In the genomic region with DNA sequence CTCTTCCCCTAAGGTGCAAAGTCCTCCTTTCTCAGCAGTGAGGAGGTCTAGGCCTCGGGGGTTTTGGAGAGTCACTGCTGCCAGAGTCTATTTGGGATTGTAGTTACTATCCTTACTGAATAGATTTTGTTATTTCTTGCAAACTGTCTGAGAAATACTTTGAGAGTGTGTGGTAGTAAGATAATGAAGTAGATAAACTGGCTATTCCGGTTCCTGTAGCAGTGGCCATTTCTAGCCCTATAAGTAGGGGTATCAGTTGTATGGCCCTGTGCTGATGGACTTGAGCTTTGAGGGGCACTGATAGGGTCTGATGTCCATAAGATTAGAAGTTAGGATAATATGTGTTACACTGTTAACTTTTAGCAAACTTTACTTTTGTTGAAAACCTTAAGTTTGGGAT, we compare ENCODE assay signal across 10 cellular contexts. TPM values are rescaled to one million over a fixed set of nuclear protein-coding genes. Genes with fewer than 3 reads are reported as not detected.
A peak's percentile ranks its signal among the peaks of the same experiment; 100 is the strongest.
DNase-seq lines count a peak whose midpoint lies in the region; ATAC-seq, FAIRE-seq and TF ChIP-seq lines count a peak whose summit lies in the region.
"Not testable (repeated sequence)": the region's sequence is repeated elsewhere in the genome, so short reads cannot be mapped to it uniquely, and the experiment has no call there.
"Had no signal": no experiment of that assay in that cellular context is flagged by ENCODE, and none has a peak within 500 bp of the region (broad histone marks: within the 10 kb centered on the region; RNA-seq: fewer than 3 reads in every experiment).

No MANE protein-coding gene starts in this region.

- ATAC-seq in T-cell (replicated peaks in 1 of 4); heart left ventricle: not testable (repeated sequence)

- not testable (repeated sequence) for H3K9me3 Mint-ChIP-seq in CD8-positive, alpha-beta memory T cell; T-cell; activated T-helper 1 cell treated with anti-CD3 and anti-CD28 coated beads, Interleukin-12 subunit alpha, Interleukin-12 subunit beta, Interleukin-2, Interleukin-4 antibody, amounts not matched to agents 30 ng/mL and 10 ng/mL and 1 ng/mL, durations not matched to agents 14 hours and 24 hours and 36 hours; neural crest cell

- peaks cover 54% of the 10 kb centered on the region for H4K20me1 ChIP-seq in Loucy (ENCODE audit: insufficient read depth, low read length, poor library complexity, severe bottlenecking)

- not testable (repeated sequence) for FAIRE-seq in bronchial epithelial cell (lab: Jason Lieb, UNC)

- peaks cover 63 to 86% (median 81%) of the 10 kb centered on the region in 3 donors for H3K4me1 Mint-ChIP-seq in CD8-positive, alpha-beta memory T cell
- H3K4me1 Mint-ChIP-seq in T-cell (peaks cover 62 to 76% (median 73%) of the 10 kb centered on the region in 3 donors), neural crest cell (peaks cover 38% of the 10 kb centered on the region)
- H3K4me1 Mint-ChIP-seq in activated T-helper 1 cell treated with anti-CD3 and anti-CD28 coated beads, Interleukin-12 subunit alpha, Interleukin-12 subunit beta, Interleukin-2, Interleukin-4 antibody, amounts not matched to agents 30 ng/mL and 10 ng/mL and 1 ng/mL, durations not matched to agents 14 hours and 24 hours and 36 hours (ENCODE audit: low read depth), result peaks cover 63% of the 10 kb centered on the region

- not testable (repeated sequence) for H3K9me3 ChIP-seq in CD8-positive, alpha-beta memory T cell (ENCODE audit: low read length); Loucy (ENCODE audit: insufficient read depth, low read depth, low read length); heart left ventricle; suprapubic skin

- CTCF ChIA-PET in CD8-positive, alpha-beta memory T cell (lab: Charles Lee), result interaction anchor here (1.2 kb wide), 1 partner anchor 95 kb away, joined by 3 read pairs; no protein-coding TSS in a partner anchor
- CTCF ChIA-PET in T-cell (lab: Charles Lee), result not testable (repeated sequence)

- not testable (repeated sequence) for TF ChIP-seq EP300 in suprapubic skin (IDR thresholded peaks at IDR 0.05)

- peaks cover 7 to 58% (median 10%) of the 10 kb centered on the region in 3 donors for H3K36me3 Mint-ChIP-seq in CD8-positive, alpha-beta memory T cell
- H3K36me3 Mint-ChIP-seq in T-cell, result peaks cover 34% of the 10 kb centered on the region
- H3K36me3 Mint-ChIP-seq in activated T-helper 1 cell treated with anti-CD3 and anti-CD28 coated beads, Interleukin-12 subunit alpha, Interleukin-12 subunit beta, Interleukin-2, Interleukin-4 antibody, amounts not matched to agents 30 ng/mL and 10 ng/mL and 1 ng/mL, durations not matched to agents 14 hours and 24 hours and 36 hours (ENCODE audit: low read depth), result peaks cover 52% of the 10 kb centered on the region
- H3K36me3 Mint-ChIP-seq in neural crest cell (ENCODE audit: low read depth), result peaks cover 30% of the 10 kb centered on the region

- H3K79me2 ChIP-seq in Loucy (ENCODE audit: insufficient read depth, low read length), result peaks cover 81% of the 10 kb centered on the region

- peak overlapping the region; percentile 88 to 97 (median 95) for H3K4me3 Mint-ChIP-seq in CD8-positive, alpha-beta memory T cell
- H3K4me3 Mint-ChIP-seq in T-cell (peak overlapping the region; percentile 86 to 97 (median 88)), neural crest cell (peak overlapping the region; percentile 88)
- H3K4me3 Mint-ChIP-seq in activated T-helper 1 cell treated with anti-CD3 and anti-CD28 coated beads, Interleukin-12 subunit alpha, Interleukin-12 subunit beta, Interleukin-2, Interleukin-4 antibody, amounts not matched to agents 30 ng/mL and 10 ng/mL and 1 ng/mL, durations not matched to agents 14 hours and 24 hours and 36 hours, result peak overlapping the region; percentile 95

- H3K9ac ChIP-seq in Loucy (ENCODE audit: low read depth, low read length, poor library complexity, severe bottlenecking), result not testable (repeated sequence)

- not testable (repeated sequence) for DNase-seq in CD8-positive, alpha-beta memory T cell; T-cell; activated T-helper 1 cell treated with anti-CD3 and anti-CD28 coated beads, Interleukin-12 subunit alpha, Interleukin-12 subunit beta, Interleukin-2, Interleukin-4 antibody, amounts not matched to agents 30 ng/mL and 10 ng/mL and 1 ng/mL, durations not matched to agents 14 hours and 24 hours and 36 hours (ENCODE audit: low spot score); heart left ventricle; neural crest cell (ENCODE audit: low read depth, low spot score); suprapubic skin (ENCODE audit: low spot score in 2 of 2)
- DNase-seq in bronchial epithelial cell (ENCODE audit: low read depth), result peak; percentile 40

- not testable (repeated sequence) for TF ChIP-seq POLR2A in heart left ventricle (IDR thresholded peaks at IDR 0.05); suprapubic skin (IDR thresholded peaks at IDR 0.05)

- not testable (repeated sequence) for H3K36me3 ChIP-seq in CD8-positive, alpha-beta memory T cell (ENCODE audit: insufficient read depth, low read length); Loucy (ENCODE audit: insufficient read depth, low read length); bronchial epithelial cell (ENCODE audit: control insufficient read depth, insufficient read depth, low read length); suprapubic skin
- H3K36me3 ChIP-seq in heart left ventricle, result peaks cover 0 to 18% (median 9%) of the 10 kb centered on the region in 9 donors

- not testable (repeated sequence) for H3K4me3 ChIP-seq in CD8-positive, alpha-beta memory T cell (ENCODE audit: low read length)
- H3K4me3 ChIP-seq in Loucy (ENCODE audit: low read length, poor library complexity, severe bottlenecking) (peak overlapping the region; percentile 100), bronchial epithelial cell (ENCODE audit: low read depth, low read length) (peak overlapping the region; percentile 72), heart left ventricle (peak overlapping the region in 8 of 12 donors; percentile 6 to 86 (median 66)), suprapubic skin (peak overlapping the region; percentile 80)

- not testable (repeated sequence) for H2AFZ ChIP-seq in Loucy (ENCODE audit: low read length)

- H3K27ac ChIP-seq in CD8-positive, alpha-beta memory T cell (ENCODE audit: low read depth, low read length); heart left ventricle; suprapubic skin: not testable (repeated sequence)

- peaks cover 42% of the 10 kb centered on the region for H3K4me1 ChIP-seq in CD8-positive, alpha-beta memory T cell (ENCODE audit: insufficient read depth, low read length)
- H3K4me1 ChIP-seq in Loucy (ENCODE audit: insufficient read depth, low read length, poor library complexity, severe bottlenecking), result peaks cover 44% of the 10 kb centered on the region
- H3K4me1 ChIP-seq in heart left ventricle, result peaks cover 0 to 64% (median 48%) of the 10 kb centered on the region in 12 donors
- peaks cover 60% of the 10 kb centered on the region for H3K4me1 ChIP-seq in suprapubic skin

- POLR2A ChIA-PET in CD8-positive, alpha-beta memory T cell (lab: Charles Lee), result interaction anchor here (1.8 kb wide), 1 partner anchor 18 kb away, joined by 7 read pairs; a partner anchor contains a TSS
- POLR2A ChIA-PET in T-cell (lab: Charles Lee), result not testable (repeated sequence)

- H3F3A ChIP-seq in Loucy (ENCODE audit: low read depth), result not testable (repeated sequence)

- H3K27me3 Mint-ChIP-seq in CD8-positive, alpha-beta memory T cell; T-cell; activated T-helper 1 cell treated with anti-CD3 and anti-CD28 coated beads, Interleukin-12 subunit alpha, Interleukin-12 subunit beta, Interleukin-2, Interleukin-4 antibody, amounts not matched to agents 30 ng/mL and 10 ng/mL and 1 ng/mL, durations not matched to agents 14 hours and 24 hours and 36 hours (ENCODE audit: insufficient read depth); neural crest cell (ENCODE audit: low read depth): not testable (repeated sequence)

- not testable (repeated sequence) for TF ChIP-seq CTCF in Loucy (conservative IDR thresholded peaks at IDR 0.05; ENCODE audit: low read length); bronchial epithelial cell (IDR thresholded peaks at IDR 0.05; ENCODE audit: insufficient read depth, low read length, severe bottlenecking); heart left ventricle (IDR thresholded peaks at IDR 0.05); neural crest cell (conservative IDR thresholded peaks at IDR 0.05); suprapubic skin (IDR thresholded peaks at IDR 0.05)

- H3K27ac Mint-ChIP-seq in CD8-positive, alpha-beta memory T cell, result peak overlapping the region; percentile 87 to 100 (median 97)
- peak overlapping the region in 1 of 2 donors; percentile 87 for H3K27ac Mint-ChIP-seq in T-cell
- peak overlapping the region; percentile 7 for H3K27ac Mint-ChIP-seq in activated T-helper 1 cell treated with anti-CD3 and anti-CD28 coated beads, Interleukin-12 subunit alpha, Interleukin-12 subunit beta, Interleukin-2, Interleukin-4 antibody, amounts not matched to agents 30 ng/mL and 10 ng/mL and 1 ng/mL, durations not matched to agents 14 hours and 24 hours and 36 hours
- H3K27ac Mint-ChIP-seq in neural crest cell (ENCODE audit: unreplicated experiment), result not testable (repeated sequence)

- 51 to 68% (median 63%) methylated on average over 2 of the region's 2 CpGs for WGBS in heart left ventricle, 4 donors
- 41% methylated on average over 2 of the region's 2 CpGs for WGBS in suprapubic skin

- intact Hi-C loops in activated T-helper 1 cell treated with anti-CD3 and anti-CD28 coated beads, Interleukin-12 subunit alpha, Interleukin-12 subunit beta, Interleukin-2, Interleukin-4 antibody, amounts not matched to agents 30 ng/mL and 10 ng/mL and 1 ng/mL, durations not matched to agents 14 hours and 24 hours and 36 hours (cut with micrococcal nuclease), result loop anchor here (5.0 kb wide), 4 partner anchors 97 to 678 kb away; a partner anchor contains a TSS
- intact Hi-C loops in heart left ventricle (cut with DNase I), result loop anchor here in 3 of 10 donors (5.0 to 10.0 kb wide), 3 partner anchors 90 to 100 kb away; no protein-coding TSS in a partner anchor

- peak overlapping the region; percentile 92 for H3K4me2 ChIP-seq in Loucy (ENCODE audit: low read depth, low read length, poor library complexity, severe bottlenecking)

- not testable (repeated sequence) for H3K27me3 ChIP-seq in CD8-positive, alpha-beta memory T cell (ENCODE audit: insufficient read depth, low read length, poor library complexity, severe bottlenecking); Loucy (ENCODE audit: insufficient read depth, low read length, poor library complexity, severe bottlenecking); bronchial epithelial cell (ENCODE audit: control insufficient read depth, insufficient read depth, low read length); heart left ventricle; suprapubic skin

- H3K9me2 ChIP-seq in Loucy (replicated peaks; ENCODE audit: low read depth, low read length), result not testable (repeated sequence)

RNA-seq across cellular contexts. Expression of a gene that starts 2.7 kb away (rescaled TPM):
- 10 to 100 TPM; 19.5 to 20.6 TPM for total RNA-seq in CD8-positive, alpha-beta memory T cell
- 5.0 TPM for polyA plus RNA-seq in CD8-positive, alpha-beta memory T cell
- total RNA-seq in T-cell (10 to 100 TPM in 4 of 5 donors, 1 to 10 TPM in 1; 9.6 to 14.7 (median 11.5) TPM), bronchial epithelial cell (5.5 and 7.3 TPM in 2 replicates), heart left ventricle (10 to 100 TPM; 15.2 to 31.3 (median 20.7) TPM), neural crest cell (11.1 and 12.5 TPM in 2 replicates), suprapubic skin (10 to 100 TPM; 14.2 to 25.1 (median 18.6) TPM)
- 24.4 and 26.2 TPM in 2 replicates for total RNA-seq in activated T-helper 1 cell treated with anti-CD3 and anti-CD28 coated beads, Interleukin-12 subunit alpha, Interleukin-12 subunit beta, Interleukin-2, Interleukin-4 antibody, amounts not matched to agents 30 ng/mL and 10 ng/mL and 1 ng/mL, durations not matched to agents 14 hours and 24 hours and 36 hours
- 10 to 100 TPM; 12.5 to 13.3 TPM for polyA plus RNA-seq in heart left ventricle

RNA-seq across cellular contexts. Expression of a gene that starts 18.7 kb away (rescaled TPM):
- under 1 TPM; 0.15 to 0.20 TPM for total RNA-seq in CD8-positive, alpha-beta memory T cell
- 0.12 TPM for polyA plus RNA-seq in CD8-positive, alpha-beta memory T cell
- under 1 TPM; 0.18 to 0.82 (median 0.51) TPM for total RNA-seq in T-cell
- total RNA-seq in activated T-helper 1 cell treated with anti-CD3 and anti-CD28 coated beads, Interleukin-12 subunit alpha, Interleukin-12 subunit beta, Interleukin-2, Interleukin-4 antibody, amounts not matched to agents 30 ng/mL and 10 ng/mL and 1 ng/mL, durations not matched to agents 14 hours and 24 hours and 36 hours, result 0.17 TPM in 1 of 2 replicates, not detected in the other
- 0.79 and 0.90 TPM in 2 replicates for total RNA-seq in bronchial epithelial cell
- total RNA-seq in heart left ventricle, result 10 to 100 TPM in 2 of 9 donors, 1 to 10 TPM in 7; 2.6 to 11.2 (median 4.5) TPM
- 1 to 10 TPM in 1 of 2 donors, under 1 TPM in 1; 0.83 to 3.4 TPM for polyA plus RNA-seq in heart left ventricle
- not detected in 2 replicates for total RNA-seq in neural crest cell
- total RNA-seq in suprapubic skin, result 1 to 10 TPM in 2 of 4 donors, under 1 TPM in 2; 0.72 to 3.8 (median 1.3) TPM

RNA-seq across cellular contexts. Expression of a gene that starts 19.3 kb away (rescaled TPM):
- 10 to 100 TPM; 38.0 to 42.4 TPM for total RNA-seq in CD8-positive, alpha-beta memory T cell
- 31.1 TPM for polyA plus RNA-seq in CD8-positive, alpha-beta memory T cell
- total RNA-seq in T-cell (10 to 100 TPM; 32.1 to 49.7 (median 42.7) TPM), bronchial epithelial cell (37.6 and 53.3 TPM in 2 replicates), heart left ventricle (10 to 100 TPM; 14.6 to 47.5 (median 23.6) TPM), neural crest cell (24.5 and 25.1 TPM in 2 replicates), suprapubic skin (10 to 100 TPM; 26.4 to 36.2 (median 30.8) TPM)
- 28.2 and 28.7 TPM in 2 replicates for total RNA-seq in activated T-helper 1 cell treated with anti-CD3 and anti-CD28 coated beads, Interleukin-12 subunit alpha, Interleukin-12 subunit beta, Interleukin-2, Interleukin-4 antibody, amounts not matched to agents 30 ng/mL and 10 ng/mL and 1 ng/mL, durations not matched to agents 14 hours and 24 hours and 36 hours
- polyA plus RNA-seq in heart left ventricle, result 10 to 100 TPM in 1 of 2 donors, 1 to 10 TPM in 1; 5.8 to 14.1 TPM

RNA-seq across cellular contexts. Expression of a gene that starts 25.3 kb away (rescaled TPM):
- under 1 TPM; 0.15 to 0.20 TPM for total RNA-seq in CD8-positive, alpha-beta memory T cell
- 0.21 TPM for polyA plus RNA-seq in CD8-positive, alpha-beta memory T cell
- total RNA-seq in T-cell (1 to 10 TPM in 2 of 5 donors, under 1 TPM in 3; 0.36 to 1.0 (median 0.63) TPM), bronchial epithelial cell (0.13 and 1.6 TPM in 2 replicates), heart left ventricle (under 1 TPM in 5 of 9 donors, not detected in 4; 0.10 to 0.63 (median 0.29) TPM), neural crest cell (0.21 and 0.30 TPM in 2 replicates), suprapubic skin (1 to 10 TPM in 3 of 4 donors, under 1 TPM in 1; 0.42 to 4.7 (median 2.4) TPM)
- total RNA-seq in activated T-helper 1 cell treated with anti-CD3 and anti-CD28 coated beads, Interleukin-12 subunit alpha, Interleukin-12 subunit beta, Interleukin-2, Interleukin-4 antibody, amounts not matched to agents 30 ng/mL and 10 ng/mL and 1 ng/mL, durations not matched to agents 14 hours and 24 hours and 36 hours, result 0.18 and 0.20 TPM in 2 replicates
- polyA plus RNA-seq in heart left ventricle, result under 1 TPM in 1 of 2 donors, not detected in 1; 0.06 TPM
- total RNA-seq: activated CD8-positive, alpha-beta memory T cell treated with anti-CD3 and anti-CD28 coated beads for 36 hours; left lobe of liver had no signal
